10 cellular contexts compared by ENCODE assay signal in genomic region chr6:52603000-52603795, GRCh38. TPM values are rescaled to one million over a fixed set of nuclear protein-coding genes. Genes with fewer than 3 reads are reported as not detected.
DNase-seq lines count a peak whose midpoint lies in the region; ATAC-seq, FAIRE-seq and TF ChIP-seq lines count a peak whose summit lies in the region.
"Had no signal": no experiment of that assay in that cellular context is flagged by ENCODE, and none has a peak within 500 bp of the region (broad histone marks: within the 10 kb centered on the region; RNA-seq: fewer than 3 reads in every experiment).

No MANE protein-coding gene starts in this region.

- 0 out of 2 replicates have a peak overlapping the region, but pooled peaks have one; percentile 10 for H3K9ac ChIP-seq in GM23248

- no peaks in the 10 kb centered on the region for H4K20me1 ChIP-seq in GM23248 (ENCODE audit: insufficient read depth)

- H3K79me2 ChIP-seq in GM23248 (ENCODE audit: insufficient read depth): no peaks in the 10 kb centered on the region

- no peaks in the 10 kb centered on the region for H3K9me2 ChIP-seq in GM23248 (ENCODE audit: insufficient read depth)

- H3K9me3 ChIP-seq in GM23248 (ENCODE audit: low read depth) (no peaks in the 10 kb centered on the region), Peyer's patch (no peaks in the 10 kb centered on the region), small intestine (ENCODE audit: control insufficient read depth, low read depth) (no peaks in the 10 kb centered on the region)
- H3K9me3 ChIP-seq: SJCRH30 had no signal

- H3F3A ChIP-seq in GM23248 (ENCODE audit: insufficient read depth): peaks cover 21% of the 10 kb centered on the region

- peak overlapping the region; percentile 35 for H3K4me2 ChIP-seq in GM23248 (ENCODE audit: unreplicated experiment)

- H3K4me3 ChIP-seq in GM23248 (no peak overlapping the region), Peyer's patch (no peak overlapping the region), small intestine (ENCODE audit: low read depth in 1 of 2, low read length in 2 of 2) (no peak overlapping the region)
- H3K4me3 ChIP-seq: SJCRH30 had no signal

- no peaks in the 10 kb centered on the region for H3K27me3 ChIP-seq in GM23248 (replicated peaks; ENCODE audit: insufficient read depth)
- H3K27me3 ChIP-seq in Peyer's patch: no peaks in the 10 kb centered on the region
- H3K27me3 ChIP-seq in small intestine (ENCODE audit: control insufficient read depth in 2 of 2, insufficient read depth in 2 of 2, low read length in 2 of 2): no peaks in the 10 kb centered on the region
- H3K27me3 ChIP-seq: SJCRH30 had no signal

- WGBS in GM23248 (ENCODE audit: low coverage in 1 of 2, low lambda C conversion rate in 2 of 2, missing lambda C conversion rate in 2 of 2), 2 experiments: 40 to 43% methylated on average over 3 of the region's 3 CpGs
- 69 to 84% (median 72%) methylated on average over 3 of the region's 3 CpGs for WGBS in small intestine, 3 donors

- peak overlapping the region; percentile 64 for H3K27ac ChIP-seq in GM23248
- H3K27ac ChIP-seq in Peyer's patch: peak overlapping the region in 3 of 4 donors; percentile 9 to 71 (median 70)
- peak overlapping the region; percentile 30 to 74 for H3K27ac ChIP-seq in small intestine (ENCODE audit: low read depth in 1 of 2, low read length in 1 of 2)
- H3K27ac ChIP-seq: SJCRH30 had no signal

- no peak for TF ChIP-seq CTCF in Peyer's patch (IDR thresholded peaks at IDR 0.05)

- FAIRE-seq in small intestine (lab: Jason Lieb, UNC): no peak

- peak; percentile 84 for DNase-seq in GM23248
- no peak for DNase-seq in Peyer's patch
- peak; percentile 52 for DNase-seq in fibroblast of gingiva (ENCODE audit: low read depth)
- no peak for DNase-seq in small intestine
- no peak for DNase-seq in SK-N-DZ (ENCODE audit: low spot score)
- DNase-seq: NCI-H1930, occipital lobe had no signal

- no peak for ATAC-seq in GM21526 (IDR thresholded peaks at IDR 0.05; ENCODE audit: low FRiP score, unreplicated experiment)
- ATAC-seq in HG03159 (IDR thresholded peaks at IDR 0.05; ENCODE audit: unreplicated experiment): no peak

- TF ChIP-seq POLR2A in Peyer's patch (IDR thresholded peaks at IDR 0.05): no peak

- 0 out of 2 replicates have a peak overlapping the region, but pooled peaks have one; percentile 14 for H2AFZ ChIP-seq in GM23248

- H3K4me1 ChIP-seq in GM23248 (ENCODE audit: insufficient read depth): peaks cover 24% of the 10 kb centered on the region
- H3K4me1 ChIP-seq in Peyer's patch: peaks cover 0 to 6% (median 0%) of the 10 kb centered on the region in 4 donors
- peaks cover 2 to 4% of the 10 kb centered on the region in 2 donors for H3K4me1 ChIP-seq in small intestine (ENCODE audit: control insufficient read depth in 2 of 2, insufficient read depth in 1 of 2, low read depth in 1 of 2, low read length in 1 of 2)

- H3K36me3 ChIP-seq in GM23248 (ENCODE audit: low read depth) (no peaks in the 10 kb centered on the region), Peyer's patch (no peaks in the 10 kb centered on the region), small intestine (ENCODE audit: control insufficient read depth in 2 of 2, insufficient read depth in 2 of 2, low read length in 2 of 2) (no peaks in the 10 kb centered on the region)
- H3K36me3 ChIP-seq: SJCRH30 had no signal

- in situ Hi-C loops in GM23248 (cut with MboI): no loop called here

RNA-seq across cellular contexts. Expression of gene TRAM2, which starts 26.3 kb away (rescaled TPM):
- total RNA-seq in GM23248 (2014; rRNA removed; shearing (Covaris generic)): 174 and 182 TPM in 2 replicates
- polyA plus RNA-seq in GM23248 (2016; fragmentation: Nextera tagmentation; extraction: Ambion mirVana): 141 and 145 TPM in 2 replicates
- 10 to 100 TPM in 3 of 4 donors, 1 to 10 TPM in 1; 8.3 to 17.7 (median 14.7) TPM for total RNA-seq in Peyer's patch
- polyA plus RNA-seq in small intestine: 10 to 100 TPM in 1 of 3 donors, 1 to 10 TPM in 2; 2.7 to 13.8 (median 3.2) TPM
- polyA plus RNA-seq in SK-N-DZ (2014; cell fraction: cytosol; rRNA removed): 3.9 and 4.3 TPM in 2 replicates
- polyA plus RNA-seq in SK-N-DZ (2014; cell fraction: nucleus; rRNA removed): 4.0 and 5.7 TPM in 2 replicates

Comparison
In these comparisons a context has a peak if more than half of its experiments do, and no peak if none do; other contexts are left out.
1. DNase-seq: peak in GM23248 (single experiment) and fibroblast of gingiva (single experiment); none in Peyer's patch (0 of 3), small intestine (single experiment) and SK-N-DZ (single experiment).
2. Peak in every context shown above with its lines, with median percentiles within 50 percentile points of each other: H3K27ac ChIP-seq.